ENCODE assay signal across 1 cellular context in genomic region chr5:16881253-16881652, GRCh38.
A peak's percentile ranks its signal among the peaks of the same experiment; 100 is the strongest.
TF ChIP-seq lines count a peak whose summit lies in the region.

No MANE protein-coding gene starts in this region.

TF ChIP-seq in HepG2, 621 proteins besides CTCF, POLR2A, EP300 and RAD21 (continued from another document and continues in another):
- no peak for TF ChIP-seq FOSL1 (CRISPR knock-in tag; IDR thresholded peaks at IDR 0.05; ENCODE audit: borderline replicate concordance)
- TF ChIP-seq ZBTB33 (CRISPR knock-in tag; IDR thresholded peaks at IDR 0.05), result no peak
- no peak for TF ChIP-seq ZNF7 (CRISPR knock-in tag; IDR thresholded peaks at IDR 0.05)
- no peak for TF ChIP-seq ATM (IDR thresholded peaks at IDR 0.05; ENCODE audit: borderline replicate concordance)
- no peak for TF ChIP-seq ZNF343 (CRISPR knock-in tag; IDR thresholded peaks at IDR 0.05)
- TF ChIP-seq ZFYVE20 (CRISPR knock-in tag; IDR thresholded peaks at IDR 0.05; ENCODE audit: borderline replicate concordance, low read depth), result no peak
- peak; percentile 20; the same call in 1 of the 2 replicates for TF ChIP-seq ZFP1 (CRISPR knock-in tag; IDR thresholded peaks at IDR 0.05)
- no peak for TF ChIP-seq ZNF781 (CRISPR knock-in tag; IDR thresholded peaks at IDR 0.05; ENCODE audit: borderline replicate concordance, not compliant biosample characterization)
- TF ChIP-seq ARID3A (IDR thresholded peaks at IDR 0.05; ENCODE audit: low read depth, low read length), result 0 out of 2 replicates have a peak, but pooled peaks have one; percentile 63
- TF ChIP-seq ZNF430 (CRISPR knock-in tag; IDR thresholded peaks at IDR 0.05), result no peak
- TF ChIP-seq ZFP41 (CRISPR knock-in tag; IDR thresholded peaks at IDR 0.05; ENCODE audit: borderline replicate concordance), result no peak
- TF ChIP-seq PBX2 (CRISPR knock-in tag; IDR thresholded peaks at IDR 0.05), result no peak
- no peak for TF ChIP-seq ZNF577 (CRISPR knock-in tag; IDR thresholded peaks at IDR 0.05; ENCODE audit: borderline replicate concordance, low read depth)
- peak; percentile 44; the same call in 1 of the 2 replicates for TF ChIP-seq MED1 (CRISPR knock-in tag; IDR thresholded peaks at IDR 0.05)
- no peak for TF ChIP-seq FIP1L1 (IDR thresholded peaks at IDR 0.05; ENCODE audit: borderline replicate concordance, insufficient read depth, low read depth, low read length)
- TF ChIP-seq PRDM15 (CRISPR knock-in tag; IDR thresholded peaks at IDR 0.05), result no peak
- no peak for TF ChIP-seq ZNF138 (CRISPR knock-in tag; IDR thresholded peaks at IDR 0.05; ENCODE audit: low read depth)
- TF ChIP-seq YY1 (IDR thresholded peaks at IDR 0.05; ENCODE audit: insufficient read depth, insufficient replicate concordance, low read depth, low read length), result no peak
- peak; percentile 73 for TF ChIP-seq GATAD2A (CRISPR knock-in tag; IDR thresholded peaks at IDR 0.05)
- no peak for TF ChIP-seq ADNP (CRISPR knock-in tag; IDR thresholded peaks at IDR 0.05)
- TF ChIP-seq KDM2A (CRISPR knock-in tag; IDR thresholded peaks at IDR 0.05; ENCODE audit: borderline replicate concordance, low read depth), result no peak
- no peak for TF ChIP-seq MEF2D (CRISPR knock-in tag; IDR thresholded peaks at IDR 0.05)
- TF ChIP-seq THAP11 (CRISPR knock-in tag; IDR thresholded peaks at IDR 0.05), result peak; percentile 44; the same call in 1 of the 2 replicates
- no peak for TF ChIP-seq IRF1 (CRISPR knock-in tag; IDR thresholded peaks at IDR 0.05; ENCODE audit: low read depth)
- 0 out of 2 replicates have a peak, but pooled peaks have one; percentile 13 for TF ChIP-seq NCOA2 (CRISPR knock-in tag; IDR thresholded peaks at IDR 0.05)
- TF ChIP-seq PPARG (CRISPR knock-in tag; conservative IDR thresholded peaks at IDR 0.05), result no peak; the same call in 1 of the 2 replicates
- TF ChIP-seq HOXA9 (CRISPR knock-in tag; IDR thresholded peaks at IDR 0.05; ENCODE audit: borderline replicate concordance), result no peak
- TF ChIP-seq ATF7 (IDR thresholded peaks at IDR 0.05), result no peak
- no peak for TF ChIP-seq ATF7 (CRISPR knock-in tag; IDR thresholded peaks at IDR 0.05)
- TF ChIP-seq ATAD3A (CRISPR knock-in tag; IDR thresholded peaks at IDR 0.05), result no peak
- TF ChIP-seq KLF9 (CRISPR knock-in tag; IDR thresholded peaks at IDR 0.05; ENCODE audit: low read depth), result no peak
- TF ChIP-seq CAMTA2 (CRISPR knock-in tag; IDR thresholded peaks at IDR 0.05; ENCODE audit: borderline replicate concordance), result no peak
- TF ChIP-seq NFYC (CRISPR knock-in tag; IDR thresholded peaks at IDR 0.05), result peak; percentile 25; the same call in 1 of the 2 replicates
- no peak for TF ChIP-seq ZMAT3 (CRISPR knock-in tag; conservative IDR thresholded peaks at IDR 0.05)
- no peak for TF ChIP-seq ZNF672 (CRISPR knock-in tag; IDR thresholded peaks at IDR 0.05)
- no peak for TF ChIP-seq ZNF546 (CRISPR knock-in tag; conservative IDR thresholded peaks at IDR 0.05)
- TF ChIP-seq BCL3 (CRISPR knock-in tag; IDR thresholded peaks at IDR 0.05), result no peak
- TF ChIP-seq HDAC2 (CRISPR knock-in tag; IDR thresholded peaks at IDR 0.05), result peak; percentile 59; the same call in 1 of the 2 replicates
- no peak for TF ChIP-seq PHB2 (IDR thresholded peaks at IDR 0.05; ENCODE audit: partially characterized antibody)
- no peak for TF ChIP-seq KLF6 (CRISPR knock-in tag; IDR thresholded peaks at IDR 0.05)
- TF ChIP-seq ZNF503 (CRISPR knock-in tag; IDR thresholded peaks at IDR 0.05), result peak; percentile 77; the same call in 1 of the 2 replicates
- TF ChIP-seq ZNF549 (CRISPR knock-in tag; IDR thresholded peaks at IDR 0.05), result no peak
- TF ChIP-seq PTBP1 (IDR thresholded peaks at IDR 0.05; ENCODE audit: low read depth, low read length, poor library complexity, severe bottlenecking), result no peak
- no peak for TF ChIP-seq NR2C2 (CRISPR knock-in tag; IDR thresholded peaks at IDR 0.05; ENCODE audit: borderline replicate concordance)
- peak; percentile 53; the same call in 1 of the 2 replicates for TF ChIP-seq MIXL1 (CRISPR knock-in tag; IDR thresholded peaks at IDR 0.05)
- no peak for TF ChIP-seq RBAK (CRISPR knock-in tag; IDR thresholded peaks at IDR 0.05)
- TF ChIP-seq NR2F2 (IDR thresholded peaks at IDR 0.05; ENCODE audit: borderline replicate concordance, low read depth), result peak; percentile 72
- TF ChIP-seq ZSCAN20 (CRISPR knock-in tag; IDR thresholded peaks at IDR 0.05; ENCODE audit: borderline replicate concordance), result no peak
- TF ChIP-seq KDM1A (CRISPR knock-in tag; IDR thresholded peaks at IDR 0.05), result 0 out of 2 replicates have a peak, but pooled peaks have one; percentile 16
- TF ChIP-seq TFDP2 (CRISPR knock-in tag; IDR thresholded peaks at IDR 0.05), result no peak
- no peak for TF ChIP-seq POGK (CRISPR knock-in tag; conservative IDR thresholded peaks at IDR 0.05)
- TF ChIP-seq FOXO1 (CRISPR knock-in tag; IDR thresholded peaks at IDR 0.05), result no peak
